8 cellular contexts compared by ENCODE assay signal in the genomic region with DNA sequence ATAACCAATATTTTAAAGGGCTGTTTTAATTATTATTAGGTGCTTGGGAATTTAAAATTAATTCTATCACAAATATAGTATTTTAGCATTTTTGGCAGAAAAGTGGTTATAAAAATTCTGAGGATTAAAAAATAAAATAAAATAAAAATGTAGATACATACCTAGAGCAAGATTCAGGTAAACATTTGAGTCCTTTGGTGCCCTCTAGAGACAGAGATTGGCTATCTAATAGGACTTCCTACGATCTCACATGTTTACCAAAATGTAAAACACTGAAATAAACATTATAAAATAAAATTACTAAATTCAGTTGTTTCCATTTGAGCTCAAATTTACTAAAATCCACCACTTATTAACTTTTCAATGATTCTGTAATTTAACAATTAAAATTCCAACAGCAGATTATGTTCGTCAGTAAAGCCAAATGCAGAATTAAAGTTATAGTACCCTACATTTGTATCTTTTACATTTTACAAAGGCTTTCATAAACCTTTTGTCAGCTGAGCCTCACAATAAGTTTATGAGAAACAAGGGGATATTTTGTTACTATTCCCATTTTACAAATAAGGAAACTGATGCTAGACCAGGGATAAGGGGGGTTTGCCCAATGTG. TPM values are rescaled to one million over a fixed set of nuclear protein-coding genes. Genes with fewer than 3 reads are reported as not detected.
A peak's percentile ranks its signal among the peaks of the same experiment; 100 is the strongest.
DNase-seq lines count a peak whose midpoint lies in the region; ATAC-seq, FAIRE-seq and TF ChIP-seq lines count a peak whose summit lies in the region.

No MANE protein-coding gene starts in this region.

- no peak overlapping the region for H3K27ac Mint-ChIP-seq in brain

- no peaks in the 10 kb centered on the region for H3K79me2 ChIP-seq in DOHH2 (ENCODE audit: control insufficient read depth, low read length)

- no peak for ATAC-seq in omental fat pad (ENCODE audit: low FRiP score)

- TF ChIP-seq POLR2A in GM12892 (IDR thresholded peaks at IDR 0.05; ENCODE audit: low read depth, low read length) (no peak), prostate gland (IDR thresholded peaks at IDR 0.05) (no peak)

- intact Hi-C loops in prostate gland (cut with DNase I): no loop called here

- WGBS in prostate gland: 57% methylated on average over 2 of the region's 2 CpGs

- TF ChIP-seq CTCF in DOHH2 (IDR thresholded peaks at IDR 0.05; ENCODE audit: low read depth, low read length, poor library complexity, severe bottlenecking) (peak; percentile 15), brain (conservative IDR thresholded peaks at IDR 0.05) (peak; percentile 57 to 69), omental fat pad (IDR thresholded peaks at IDR 0.05) (no peak), prostate gland (IDR thresholded peaks at IDR 0.05) (peak in 2 of 4 experiments; percentile 31 to 32)

- no peaks in the 10 kb centered on the region for H3K9me3 ChIP-seq in DOHH2 (ENCODE audit: control insufficient read depth, insufficient read depth, low read length)
- H3K9me3 ChIP-seq in prostate gland: no peaks in the 10 kb centered on the region

- H3K9me2 ChIP-seq in DOHH2 (replicated peaks; ENCODE audit: control insufficient read depth, low read length): no peaks in the 10 kb centered on the region

- H3K27me3 Mint-ChIP-seq in brain: no peaks in the 10 kb centered on the region

- no peaks in the 10 kb centered on the region for H3K4me1 Mint-ChIP-seq in brain

- peaks cover 6% of the 10 kb centered on the region for H3F3A ChIP-seq in DOHH2 (ENCODE audit: control insufficient read depth, insufficient read depth)

- peaks cover 10% of the 10 kb centered on the region for H3K36me3 Mint-ChIP-seq in brain

- no peak for FAIRE-seq in GM12892 (lab: Jason Lieb, UNC)

- H3K4me3 Mint-ChIP-seq in brain: no peak overlapping the region

- H3K4me3 ChIP-seq in DOHH2 (ENCODE audit: low read length) (no peak overlapping the region), prostate gland (no peak overlapping the region)
- H3K4me3 ChIP-seq in Jurkat, Clone E6-1 (ENCODE audit: low read length): no peak overlapping the region

- H3K4me2 ChIP-seq in DOHH2 (ENCODE audit: low read length): no peak overlapping the region

- H3K36me3 ChIP-seq in DOHH2 (ENCODE audit: control insufficient read depth, low read length) (peaks cover 15% of the 10 kb centered on the region), prostate gland (no peaks in the 10 kb centered on the region)

- H3K4me1 ChIP-seq in DOHH2 (ENCODE audit: control insufficient read depth, low read length) (peaks cover 16% of the 10 kb centered on the region), prostate gland (replicated peaks) (no peaks in the 10 kb centered on the region)

- H3K9me3 Mint-ChIP-seq in brain: peaks cover 0 to 3% (median 3%) of the 10 kb centered on the region in 5 experiments

- no peaks in the 10 kb centered on the region for H4K20me1 ChIP-seq in DOHH2 (ENCODE audit: control insufficient read depth, insufficient read depth, low read depth, low read length)

- DNase-seq in Jurkat, Clone E6-1 (ENCODE audit: low read depth, low spot score): peak; percentile 10
- DNase-seq in middle frontal gyrus (ENCODE audit: extremely low spot score, low spot score) (peak; percentile 21), foreskin melanocyte (no peak), omental fat pad (ENCODE audit: low spot score) (no peak), GM12892 (ENCODE audit: insufficient read length) (no peak), prostate gland (ENCODE audit: low spot score) (no peak)

- no peaks in the 10 kb centered on the region for H3K27me3 ChIP-seq in DOHH2 (ENCODE audit: control insufficient read depth, low read length)
- no peaks in the 10 kb centered on the region for H3K27me3 ChIP-seq in prostate gland (replicated peaks; ENCODE audit: insufficient read depth)

- no peak overlapping the region for H3K27ac ChIP-seq in DOHH2 (ENCODE audit: low read depth, low read length)
- H3K27ac ChIP-seq in prostate gland: no peak overlapping the region

RNA-seq across cellular contexts. Expression of gene SLC36A4, which starts 27.7 kb away (rescaled TPM):
- polyA plus RNA-seq in Jurkat, Clone E6-1 (2012; ENCODE audit: insufficient read depth, insufficient read length): 22.2 TPM
- 16.0 TPM for polyA plus RNA-seq in brain (ENCODE audit: insufficient read depth, low read depth, low replicate concordance)
- 10 to 100 TPM; 19.0 to 35.7 (median 23.0) TPM for total RNA-seq in omental fat pad
- polyA plus RNA-seq in GM12892 (2012; ENCODE audit: missing spikeins): 7.9 TPM
- total RNA-seq in prostate gland: 10 to 100 TPM in 1 of 2 donors, 1 to 10 TPM in 1; 6.3 to 15.5 TPM

Comparison
In these comparisons a context has a peak if more than half of its experiments do, and no peak if none do; other contexts are left out.
1. CTCF ChIP-seq: peak in DOHH2 (single experiment) and brain (2 of 2); none in omental fat pad (0 of 3).
2. DNase-seq: peak in Jurkat, Clone E6-1 (single experiment) and middle frontal gyrus (single experiment); none in foreskin melanocyte (single experiment), omental fat pad (single experiment), GM12892 (single experiment) and prostate gland (single experiment).